In genomic region chr22:42874010-42874409, GRCh38 we compare ENCODE assay signal across 35 cellular contexts. TPM values are rescaled to one million over a fixed set of nuclear protein-coding genes. Genes with fewer than 3 reads are reported as not detected.
DNase-seq lines count a peak whose midpoint lies in the region; ATAC-seq, FAIRE-seq and TF ChIP-seq lines count a peak whose summit lies in the region.
"Had no signal": no experiment of that assay in that cellular context is flagged by ENCODE, and none has a peak within 500 bp of the region (broad histone marks: within the 10 kb centered on the region; RNA-seq: fewer than 3 reads in every experiment).

No MANE protein-coding gene starts in this region.

- H3K4me1 Mint-ChIP-seq in central memory CD8-positive, alpha-beta T cell = no peaks in the 10 kb centered on the region
- no peaks in the 10 kb centered on the region for H3K4me1 Mint-ChIP-seq in nephron progenitor cell
- H3K4me1 Mint-ChIP-seq: B cell; CD14-positive monocyte; CD4-positive, alpha-beta memory T cell; CD4-positive, CD25-positive, alpha-beta regulatory T cell; CD8-positive, alpha-beta memory T cell had no signal

- POLR2A ChIA-PET in HEK293 (lab: Yijun Ruan, JAX) (no interaction called here), RWPE1 (lab: Yijun Ruan, JAX; ENCODE audit: low non-redundant PET) (interaction anchor here (0.6 kb wide), 1 partner anchor 111 kb away, joined by 5 read pairs; no protein-coding TSS in a partner anchor)

- H3K4me3 Mint-ChIP-seq in central memory CD8-positive, alpha-beta T cell = no peak overlapping the region
- no peak overlapping the region for H3K4me3 Mint-ChIP-seq in nephron progenitor cell
- H3K4me3 Mint-ChIP-seq: B cell; CD14-positive monocyte; CD4-positive, alpha-beta memory T cell; CD4-positive, alpha-beta T cell; CD4-positive, CD25-positive, alpha-beta regulatory T cell; CD8-positive, alpha-beta memory T cell; CD8-positive, alpha-beta T cell had no signal

- H3K4me3 ChIP-seq in HEK293 (ENCODE audit: low read depth, low read length) (no peak overlapping the region), psoas muscle (no peak overlapping the region)
- H3K4me3 ChIP-seq: A549; BLaER1; BLaER1 treated with 17β-estradiol and CSF1 and Interleukin-3, amounts not matched to agents 10 nM and 100 nM had no signal

- no peaks in the 10 kb centered on the region for H3K27me3 Mint-ChIP-seq in central memory CD8-positive, alpha-beta T cell
- H3K27me3 Mint-ChIP-seq in nephron progenitor cell (ENCODE audit: low read depth, poor library complexity) = no peaks in the 10 kb centered on the region
- H3K27me3 Mint-ChIP-seq: B cell; CD4-positive, alpha-beta memory T cell; CD4-positive, alpha-beta T cell; CD4-positive, CD25-positive, alpha-beta regulatory T cell; CD8-positive, alpha-beta memory T cell had no signal

- peak; percentile 17 for FAIRE-seq in urothelium cell line (lab: Jason Lieb, UNC)
- FAIRE-seq: A204.1, A549, D721Med had no signal

- H3K27ac ChIP-seq in HEK293 (ENCODE audit: extremely low read depth, low read depth, low read length) = no peak overlapping the region
- peak overlapping the region; percentile 42 for H3K27ac ChIP-seq in RWPE1
- H3K27ac ChIP-seq in psoas muscle = no peak overlapping the region
- H3K27ac ChIP-seq: 22Rv1, BLaER1, C4-2B had no signal

- no peaks in the 10 kb centered on the region for H3K9me3 Mint-ChIP-seq in central memory CD8-positive, alpha-beta T cell
- H3K9me3 Mint-ChIP-seq in nephron progenitor cell = no peaks in the 10 kb centered on the region
- H3K9me3 Mint-ChIP-seq: CD14-positive monocyte; CD4-positive, alpha-beta memory T cell; CD4-positive, alpha-beta T cell; CD4-positive, CD25-positive, alpha-beta regulatory T cell; CD8-positive, alpha-beta memory T cell; CD8-positive, alpha-beta T cell had no signal

- no peak for DNase-seq in RWPE1 (ENCODE audit: low spot score)
- no peak for DNase-seq in central memory CD8-positive, alpha-beta T cell (ENCODE audit: low spot score in 2 of 2)
- DNase-seq in urothelium cell line (ENCODE audit: low spot score) = no peak
- DNase-seq in psoas muscle = no peak
- no peak for DNase-seq in SKM-1 (lab: John Stamatoyannopoulos, UW; ENCODE audit: unreplicated experiment)
- no peak for DNase-seq in kidney glomerular epithelial cell (lab: John Stamatoyannopoulos, UW)
- no peak for DNase-seq in nephron progenitor cell
- DNase-seq: 8988T; ACHN; BE2C; C1 segment of cervical spinal cord; Caco-2; Calu3; CD4-positive, alpha-beta memory T cell; CD4-positive, alpha-beta T cell; CD4-positive, CD25-positive, alpha-beta regulatory T cell; CD8-positive, alpha-beta memory T cell; CD8-positive, alpha-beta T cell; COR-L47; DMS 273 treated with DMSO at 0.1 percent for 48 hours; DMS153; DMS53; DMS79; DMS79 treated with DMSO at 0.1 percent for 48 hours; DND-41 had no signal

- H3K27me3 ChIP-seq in psoas muscle (ENCODE audit: insufficient read depth in 3 of 3, low read length in 2 of 3) = no peaks in the 10 kb centered on the region
- H3K27me3 ChIP-seq: BE2C; BLaER1; BLaER1 treated with 17β-estradiol and CSF1 and Interleukin-3, amounts not matched to agents 10 nM and 100 nM had no signal

- intact Hi-C loops in psoas muscle (cut with DNase I) = no loop called here

- CTCF ChIA-PET in HEK293 (lab: Yijun Ruan, JAX) = interaction anchor here (1.1 to 1.2 kb wide), 2 partner anchors 91 to 266 kb away, joined by 3 to 5 read pairs; no protein-coding TSS in a partner anchor
- CTCF ChIA-PET in RWPE1 (lab: Yijun Ruan, JAX) = interaction anchor here (0.6 kb wide), 1 partner anchor 9 kb away, joined by 3 read pairs; no protein-coding TSS in a partner anchor

- H3K36me3 ChIP-seq in HEK293 (ENCODE audit: control insufficient read depth in 2 of 2, insufficient read depth in 1 of 2, low read length in 2 of 2) (peaks cover 7 to 87% of the 10 kb centered on the region in 2 experiments; a peak in 2 of 3 replicates), psoas muscle (ENCODE audit: insufficient read depth in 1 of 2, low read depth in 1 of 2) (peaks cover 2 to 96% of the 10 kb centered on the region in 2 donors)

- no peaks in the 10 kb centered on the region for H3K4me1 ChIP-seq in HEK293 (ENCODE audit: control insufficient read depth, insufficient read depth, low read length)
- peaks cover 33% of the 10 kb centered on the region for H3K4me1 ChIP-seq in psoas muscle
- H3K4me1 ChIP-seq: A549, BE2C, Caco-2 had no signal

- 92 to 96% (median 92%) methylated on average over 7 of the region's 7 CpGs for WGBS in psoas muscle, 3 donors

- H3K27ac Mint-ChIP-seq in central memory CD8-positive, alpha-beta T cell (ENCODE audit: low read depth) = peak overlapping the region; percentile 79
- no peak overlapping the region for H3K27ac Mint-ChIP-seq in nephron progenitor cell
- H3K27ac Mint-ChIP-seq: B cell; CD4-positive, alpha-beta T cell; CD8-positive, alpha-beta T cell had no signal

- TF ChIP-seq CTCF in HEK293 (tag by site-specific recombination; IDR thresholded peaks at IDR 0.05) (no peak), RWPE1 (conservative IDR thresholded peaks at IDR 0.05; ENCODE audit: low read depth) (no peak), psoas muscle (IDR thresholded peaks at IDR 0.05) (no peak), nephron progenitor cell (IDR thresholded peaks at IDR 0.05) (no peak)

- ATAC-seq in central memory CD8-positive, alpha-beta T cell (replicated peaks; ENCODE audit: extremely low read depth, poor library complexity, severe bottlenecking) = no peak
- no peak for ATAC-seq in psoas muscle
- ATAC-seq: A549; CD8-positive, alpha-beta T cell had no signal

- peaks cover 17% of the 10 kb centered on the region for H3K36me3 Mint-ChIP-seq in central memory CD8-positive, alpha-beta T cell (ENCODE audit: insufficient read depth)
- peaks cover 29% of the 10 kb centered on the region for H3K36me3 Mint-ChIP-seq in nephron progenitor cell (ENCODE audit: low read depth)

- H3K9me3 ChIP-seq in HEK293 (ENCODE audit: control insufficient read depth, insufficient read depth, low read depth, low read length) (no peaks in the 10 kb centered on the region), psoas muscle (no peaks in the 10 kb centered on the region)
- H3K9me3 ChIP-seq: A549; BE2C; BLaER1; BLaER1 treated with 17β-estradiol and CSF1 and Interleukin-3, amounts not matched to agents 10 nM and 100 nM; Caco-2 had no signal

TF ChIP-seq in HEK293, 187 proteins besides CTCF, POLR2A, EP300 and RAD21 (continues in another document):
- TF ChIP-seq, protein P1, sequence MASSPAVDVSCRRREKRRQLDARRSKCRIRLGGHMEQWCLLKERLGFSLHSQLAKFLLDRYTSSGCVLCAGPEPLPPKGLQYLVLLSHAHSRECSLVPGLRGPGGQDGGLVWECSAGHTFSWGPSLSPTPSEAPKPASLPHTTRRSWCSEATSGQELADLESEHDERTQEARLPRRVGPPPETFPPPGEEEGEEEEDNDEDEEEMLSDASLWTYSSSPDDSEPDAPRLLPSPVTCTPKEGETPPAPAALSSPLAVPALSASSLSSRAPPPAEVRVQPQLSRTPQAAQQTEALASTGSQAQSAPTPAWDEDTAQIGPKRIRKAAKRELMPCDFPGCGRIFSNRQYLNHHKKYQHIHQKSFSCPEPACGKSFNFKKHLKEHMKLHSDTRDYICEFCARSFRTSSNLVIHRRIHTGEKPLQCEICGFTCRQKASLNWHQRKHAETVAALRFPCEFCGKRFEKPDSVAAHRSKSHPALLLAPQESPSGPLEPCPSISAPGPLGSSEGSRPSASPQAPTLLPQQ (tag by site-specific recombination; IDR thresholded peaks at IDR 0.05) = no peak
- no peak for TF ChIP-seq ZNF324 (tag by site-specific recombination; IDR thresholded peaks at IDR 0.05)
- TF ChIP-seq BCL11B (tag by site-specific recombination; IDR thresholded peaks at IDR 0.05; ENCODE audit: low read depth) = no peak
- no peak for TF ChIP-seq ZNF529 (tag by site-specific recombination; IDR thresholded peaks at IDR 0.05; ENCODE audit: insufficient replicate concordance)
- no peak for TF ChIP-seq ZFP3 (tag by site-specific recombination; IDR thresholded peaks at IDR 0.05; ENCODE audit: low read depth)
- TF ChIP-seq ZBTB21 (tag by site-specific recombination; IDR thresholded peaks at IDR 0.05) = no peak
- TF ChIP-seq TRIM28 (IDR thresholded peaks at IDR 0.05; ENCODE audit: borderline replicate concordance, low read length) = no peak
- TF ChIP-seq HIC1 (tag by site-specific recombination; IDR thresholded peaks at IDR 0.05) = no peak
- no peak for TF ChIP-seq OSR2 (tag by site-specific recombination; IDR thresholded peaks at IDR 0.05)

RNA-seq across cellular contexts. Expression of gene ARFGAP3, which starts 16.9 kb away (rescaled TPM):
- total RNA-seq in psoas muscle = 10 to 100 TPM; 19.7 to 36.1 (median 25.8) TPM
- polyA plus RNA-seq in psoas muscle = 10 to 100 TPM; 18.4 to 25.0 (median 20.1) TPM
